ENCODE assay signal across 16 cellular contexts in the genomic region with DNA sequence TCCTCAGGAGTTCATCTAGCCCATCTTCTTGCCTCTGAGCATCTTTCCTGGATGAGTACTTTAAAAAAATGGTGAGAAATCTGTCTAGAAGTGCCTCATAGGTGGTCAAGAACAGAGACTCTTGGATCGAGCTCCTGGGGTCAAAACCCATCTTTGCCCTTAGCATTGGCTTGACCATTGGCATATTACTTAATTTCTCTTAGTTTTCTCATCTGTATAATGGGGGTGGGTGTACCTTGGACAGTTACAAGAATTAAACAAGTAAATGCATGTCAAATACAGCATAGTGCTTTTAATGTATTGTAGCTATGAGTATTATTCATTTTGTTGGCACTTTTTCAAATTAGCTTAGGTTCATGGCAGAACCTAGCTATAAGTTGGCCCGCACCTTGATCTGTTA. TPM values are rescaled to one million over a fixed set of nuclear protein-coding genes. Genes with fewer than 3 reads are reported as not detected.
DNase-seq lines count a peak whose midpoint lies in the region; ATAC-seq and TF ChIP-seq lines count a peak whose summit lies in the region.
"Had no signal": no experiment of that assay in that cellular context is flagged by ENCODE, and none has a peak within 500 bp of the region (broad histone marks: within the 10 kb centered on the region; RNA-seq: fewer than 3 reads in every experiment).

No MANE protein-coding gene starts in this region.

- no peak for TF ChIP-seq POLR2A in heart left ventricle (IDR thresholded peaks at IDR 0.05)

- no peaks in the 10 kb centered on the region for H3K9me3 ChIP-seq in CD4-positive, CD25-positive, alpha-beta regulatory T cell (ENCODE audit: control insufficient read depth in 2 of 2, low read length in 2 of 2)
- no peaks in the 10 kb centered on the region for H3K9me3 ChIP-seq in heart left ventricle

- no peaks in the 10 kb centered on the region for H3K27me3 ChIP-seq in CD4-positive, CD25-positive, alpha-beta regulatory T cell (ENCODE audit: control insufficient read depth, insufficient read depth, low read length)
- H3K27me3 ChIP-seq in heart left ventricle, result no peaks in the 10 kb centered on the region

- H3K36me3 ChIP-seq in CD4-positive, CD25-positive, alpha-beta regulatory T cell (ENCODE audit: control insufficient read depth, insufficient read depth, low read length), result no peaks in the 10 kb centered on the region
- H3K36me3 ChIP-seq in heart left ventricle, result no peaks in the 10 kb centered on the region

- WGBS in heart left ventricle, 4 donors, result 85 to 90% (median 88%) methylated on average over 2 of the region's 2 CpGs

- H3K27me3 Mint-ChIP-seq in activated CD4-positive, alpha-beta T cell treated with anti-CD3 and anti-CD28 coated beads, Interleukin-2, amount 10 ng/mL, durations not matched to agents 7 days and 5 days, result peaks cover 2% of the 10 kb centered on the region
- H3K27me3 Mint-ChIP-seq in CD4-positive, CD25-positive, alpha-beta regulatory T cell, result peaks cover 10% of the 10 kb centered on the region
- no peaks in the 10 kb centered on the region for H3K27me3 Mint-ChIP-seq in activated CD4-positive, alpha-beta memory T cell treated with anti-CD3 and anti-CD28 coated beads for 36 hours
- no peaks in the 10 kb centered on the region for H3K27me3 Mint-ChIP-seq in natural killer cell (ENCODE audit: low read depth in 2 of 2)
- peaks cover 8% of the 10 kb centered on the region for H3K27me3 Mint-ChIP-seq in stimulated activated memory B cell treated with anti-CD40 and anti-IgM and Interleukin-4, amounts not matched to agents 10 μg/mL and 1 μg/mL and 100 μg/mL, for 72 hours

- H3K9me3 Mint-ChIP-seq in activated CD4-positive, alpha-beta T cell treated with anti-CD3 and anti-CD28 coated beads, Interleukin-2, amount 10 ng/mL, durations not matched to agents 7 days and 5 days, result peaks cover 4% of the 10 kb centered on the region
- no peaks in the 10 kb centered on the region for H3K9me3 Mint-ChIP-seq in CD4-positive, CD25-positive, alpha-beta regulatory T cell
- H3K9me3 Mint-ChIP-seq in activated CD4-positive, alpha-beta memory T cell treated with anti-CD3 and anti-CD28 coated beads for 36 hours, result no peaks in the 10 kb centered on the region
- H3K9me3 Mint-ChIP-seq in natural killer cell, result no peaks in the 10 kb centered on the region
- H3K9me3 Mint-ChIP-seq in stimulated activated memory B cell treated with anti-CD40 and anti-IgM and Interleukin-4, amounts not matched to agents 10 μg/mL and 1 μg/mL and 100 μg/mL, for 72 hours, result no peaks in the 10 kb centered on the region

- intact Hi-C loops in activated CD4-positive, alpha-beta memory T cell treated with anti-CD3 and anti-CD28 coated beads for 36 hours (cut with micrococcal nuclease), result loop anchor here (10.0 kb wide), 2 partner anchors 369 to 611 kb away; a partner anchor contains a TSS
- intact Hi-C loops in natural killer cell (cut with micrococcal nuclease), result loop anchor here (5.0 kb wide), 1 partner anchor 129 kb away; no protein-coding TSS in a partner anchor
- intact Hi-C loops in heart left ventricle (cut with DNase I), result loop anchor here in 8 of 10 donors (5.0 to 10.0 kb wide), 6 partner anchors 36 to 289 kb away; no protein-coding TSS in a partner anchor

- CTCF ChIA-PET in activated CD4-positive, alpha-beta T cell treated with anti-CD3 and anti-CD28 coated beads, Interleukin-2, amount 10 ng/mL, durations not matched to agents 7 days and 5 days (lab: Charles Lee), result interaction anchor here (1.0 kb wide), 1 partner anchor 36 kb away, joined by 3 read pairs; no protein-coding TSS in a partner anchor
- CTCF ChIA-PET in activated CD4-positive, alpha-beta memory T cell treated with anti-CD3 and anti-CD28 coated beads for 36 hours (lab: Charles Lee), result interaction anchor here (0.6 to 6.7 kb wide), 4 partner anchors 25 to 925 kb away, joined by 3 to 155 read pairs (median 4); no protein-coding TSS in a partner anchor

- H3K4me1 Mint-ChIP-seq in activated CD4-positive, alpha-beta T cell treated with anti-CD3 and anti-CD28 coated beads, Interleukin-2, amount 10 ng/mL, durations not matched to agents 7 days and 5 days, result peaks cover 56% of the 10 kb centered on the region
- peaks cover 0 to 42% (median 22%) of the 10 kb centered on the region in 4 donors for H3K4me1 Mint-ChIP-seq in CD4-positive, CD25-positive, alpha-beta regulatory T cell
- peaks cover 51% of the 10 kb centered on the region for H3K4me1 Mint-ChIP-seq in activated CD4-positive, alpha-beta memory T cell treated with anti-CD3 and anti-CD28 coated beads for 36 hours (ENCODE audit: low read depth)
- peaks cover 52 to 58% of the 10 kb centered on the region in 2 donors for H3K4me1 Mint-ChIP-seq in natural killer cell
- peaks cover 10% of the 10 kb centered on the region for H3K4me1 Mint-ChIP-seq in stimulated activated memory B cell treated with anti-CD40 and anti-IgM and Interleukin-4, amounts not matched to agents 10 μg/mL and 1 μg/mL and 100 μg/mL, for 72 hours

- ATAC-seq in CD4-positive, CD25-positive, alpha-beta regulatory T cell (ENCODE audit: low read depth in 2 of 2), result no peak
- ATAC-seq in natural killer cell, result no peak
- no peak for ATAC-seq in stimulated activated memory B cell treated with anti-CD40 and anti-IgM and Interleukin-4, amounts not matched to agents 10 μg/mL and 1 μg/mL and 100 μg/mL, for 72 hours
- no peak for ATAC-seq in heart left ventricle
- ATAC-seq in HG03280 (IDR thresholded peaks at IDR 0.05; ENCODE audit: unreplicated experiment), result no peak
- ATAC-seq: Panc1 had no signal

- DNase-seq in activated CD4-positive, alpha-beta T cell treated with anti-CD3 and anti-CD28 coated beads, Interleukin-2, amount 10 ng/mL, durations not matched to agents 7 days and 5 days, result no peak
- no peak for DNase-seq in activated CD4-positive, alpha-beta T cell treated with anti-CD3 and anti-CD28 coated beads, Interleukin-2, amount 50 U/mL, for 48 hours
- DNase-seq in CD4-positive, CD25-positive, alpha-beta regulatory T cell, result no peak
- no peak for DNase-seq in activated CD4-positive, alpha-beta memory T cell treated with anti-CD3 and anti-CD28 coated beads for 36 hours
- no peak for DNase-seq in natural killer cell
- DNase-seq in heart left ventricle, result no peak
- DNase-seq: 8988T, DMS 273 treated with DMSO at 0.1 percent for 48 hours, GOT3, MM.1S, NCI-H1092 treated with DMSO at 0.1 percent for 48 hours, NCI-H510A treated with DMSO at 0.1 percent for 48 hours had no signal

- peak overlapping the region; percentile 80 for H3K27ac Mint-ChIP-seq in activated CD4-positive, alpha-beta T cell treated with anti-CD3 and anti-CD28 coated beads, Interleukin-2, amount 10 ng/mL, durations not matched to agents 7 days and 5 days
- H3K27ac Mint-ChIP-seq in CD4-positive, CD25-positive, alpha-beta regulatory T cell, result peak overlapping the region in 2 of 3 donors; percentile 28 to 77
- peak overlapping the region; percentile 15 for H3K27ac Mint-ChIP-seq in activated CD4-positive, alpha-beta memory T cell treated with anti-CD3 and anti-CD28 coated beads for 36 hours
- peak overlapping the region; percentile 75 to 85 for H3K27ac Mint-ChIP-seq in natural killer cell
- no peak overlapping the region for H3K27ac Mint-ChIP-seq in stimulated activated memory B cell treated with anti-CD40 and anti-IgM and Interleukin-4, amounts not matched to agents 10 μg/mL and 1 μg/mL and 100 μg/mL, for 72 hours

- TF ChIP-seq CTCF in natural killer cell (IDR thresholded peaks at IDR 0.05), result no peak
- TF ChIP-seq CTCF in heart left ventricle (IDR thresholded peaks at IDR 0.05), result no peak

- peaks cover 36% of the 10 kb centered on the region for H3K4me1 ChIP-seq in CD4-positive, CD25-positive, alpha-beta regulatory T cell (ENCODE audit: control insufficient read depth, insufficient read depth, low read length, poor library complexity, severe bottlenecking)
- peaks cover 0 to 55% (median 0%) of the 10 kb centered on the region in 12 donors for H3K4me1 ChIP-seq in heart left ventricle

- H3K4me3 ChIP-seq in CD4-positive, CD25-positive, alpha-beta regulatory T cell (ENCODE audit: low read depth, low read length), result no peak overlapping the region
- H3K4me3 ChIP-seq in heart left ventricle, result no peak overlapping the region

- H3K27ac ChIP-seq in CD4-positive, CD25-positive, alpha-beta regulatory T cell (ENCODE audit: insufficient read depth, low read length, poor library complexity, severe bottlenecking), result no peak overlapping the region
- H3K27ac ChIP-seq in heart left ventricle, result peak overlapping the region in 2 of 12 donors; percentile 3 to 50

- no peak overlapping the region for H3K4me3 Mint-ChIP-seq in activated CD4-positive, alpha-beta T cell treated with anti-CD3 and anti-CD28 coated beads, Interleukin-2, amount 10 ng/mL, durations not matched to agents 7 days and 5 days
- no peak overlapping the region for H3K4me3 Mint-ChIP-seq in CD4-positive, CD25-positive, alpha-beta regulatory T cell
- H3K4me3 Mint-ChIP-seq in activated CD4-positive, alpha-beta memory T cell treated with anti-CD3 and anti-CD28 coated beads for 36 hours, result no peak overlapping the region
- H3K4me3 Mint-ChIP-seq in natural killer cell, result peak overlapping the region; percentile 78
- H3K4me3 Mint-ChIP-seq in stimulated activated memory B cell treated with anti-CD40 and anti-IgM and Interleukin-4, amounts not matched to agents 10 μg/mL and 1 μg/mL and 100 μg/mL, for 72 hours, result no peak overlapping the region

- H3K36me3 Mint-ChIP-seq in activated CD4-positive, alpha-beta T cell treated with anti-CD3 and anti-CD28 coated beads, Interleukin-2, amount 10 ng/mL, durations not matched to agents 7 days and 5 days (ENCODE audit: low read depth), result peaks cover 10% of the 10 kb centered on the region
- no peaks in the 10 kb centered on the region for H3K36me3 Mint-ChIP-seq in CD4-positive, CD25-positive, alpha-beta regulatory T cell
- H3K36me3 Mint-ChIP-seq in activated CD4-positive, alpha-beta memory T cell treated with anti-CD3 and anti-CD28 coated beads for 36 hours, result no peaks in the 10 kb centered on the region
- H3K36me3 Mint-ChIP-seq in natural killer cell, result no peaks in the 10 kb centered on the region
- no peaks in the 10 kb centered on the region for H3K36me3 Mint-ChIP-seq in stimulated activated memory B cell treated with anti-CD40 and anti-IgM and Interleukin-4, amounts not matched to agents 10 μg/mL and 1 μg/mL and 100 μg/mL, for 72 hours

- POLR2A ChIA-PET in activated CD4-positive, alpha-beta T cell treated with anti-CD3 and anti-CD28 coated beads, Interleukin-2, amount 10 ng/mL, durations not matched to agents 7 days and 5 days (lab: Charles Lee), result no interaction called here
- POLR2A ChIA-PET in activated CD4-positive, alpha-beta memory T cell treated with anti-CD3 and anti-CD28 coated beads for 36 hours (lab: Charles Lee), result no interaction called here

RNA-seq across cellular contexts. Expression of a gene that starts 36.8 kb away (rescaled TPM):
- total RNA-seq in activated CD4-positive, alpha-beta T cell treated with anti-CD3 and anti-CD28 coated beads, Interleukin-2, amount 10 ng/mL, durations not matched to agents 7 days and 5 days, result not detected
- total RNA-seq in CD4-positive, CD25-positive, alpha-beta regulatory T cell, result not detected
- not detected for polyA plus RNA-seq in CD4-positive, CD25-positive, alpha-beta regulatory T cell
- total RNA-seq in activated CD4-positive, alpha-beta memory T cell treated with anti-CD3 and anti-CD28 coated beads for 36 hours, result 1 to 10 TPM; 4.9 to 5.4 TPM
- 1 to 10 TPM in 1 of 3 donors, not detected in 2; 2.4 TPM for total RNA-seq in natural killer cell
- 10 to 100 TPM in 1 of 9 donors, 1 to 10 TPM in 7, under 1 TPM in 1; 0.81 to 24.8 (median 1.9) TPM for total RNA-seq in heart left ventricle
- 10 to 100 TPM in 1 of 2 donors, 1 to 10 TPM in 1; 1.7 to 30.9 TPM for polyA plus RNA-seq in heart left ventricle
- polyA plus RNA-seq: BJ had no signal
